Comparison of ENCODE assay signal across 12 cellular contexts in genomic region chr16:4510747-4511426, GRCh38. TPM values are rescaled to one million over a fixed set of nuclear protein-coding genes. Genes with fewer than 3 reads are reported as not detected.
DNase-seq lines count a peak whose midpoint lies in the region; ATAC-seq and TF ChIP-seq lines count a peak whose summit lies in the region.
"Had no signal": no experiment of that assay in that cellular context is flagged by ENCODE, and none has a peak within 500 bp of the region (broad histone marks: within the 10 kb centered on the region; RNA-seq: fewer than 3 reads in every experiment).

No MANE protein-coding gene starts in this region.

- H3K36me3 Mint-ChIP-seq in CD4-positive, CD25-positive, alpha-beta regulatory T cell = peaks cover 33% of the 10 kb centered on the region
- H3K36me3 Mint-ChIP-seq in dendritic cell treated with granulocyte-macrophage colony-stimulating factor and Interleukin-4, amounts not matched to agents 40 ng/mL and 50 ng/mL, for 4 days (ENCODE audit: low read depth) = peaks cover 85% of the 10 kb centered on the region
- H3K36me3 Mint-ChIP-seq in natural killer cell = no peaks in the 10 kb centered on the region

- peaks cover 56% of the 10 kb centered on the region for H3K36me3 ChIP-seq in CD4-positive, CD25-positive, alpha-beta regulatory T cell (ENCODE audit: control insufficient read depth, insufficient read depth, low read length)

- intact Hi-C loops in dendritic cell treated with granulocyte-macrophage colony-stimulating factor and Interleukin-4, amounts not matched to agents 40 ng/mL and 50 ng/mL, for 4 days (cut with micrococcal nuclease) = loop anchor here (10.0 kb wide), 1 partner anchor 154 kb away; no protein-coding TSS in a partner anchor
- intact Hi-C loops in natural killer cell (cut with micrococcal nuclease) = no loop called here

- no peak overlapping the region for H3K4me3 Mint-ChIP-seq in CD4-positive, CD25-positive, alpha-beta regulatory T cell
- peak overlapping the region; percentile 10 for H3K4me3 Mint-ChIP-seq in dendritic cell treated with granulocyte-macrophage colony-stimulating factor and Interleukin-4, amounts not matched to agents 40 ng/mL and 50 ng/mL, for 4 days
- peak overlapping the region; percentile 71 for H3K4me3 Mint-ChIP-seq in natural killer cell
- H3K4me3 Mint-ChIP-seq: CD8-positive, alpha-beta T cell had no signal

- peak overlapping the region in 2 of 3 donors; percentile 67 to 84 for H3K27ac Mint-ChIP-seq in CD4-positive, CD25-positive, alpha-beta regulatory T cell
- peak overlapping the region; percentile 89 for H3K27ac Mint-ChIP-seq in dendritic cell treated with granulocyte-macrophage colony-stimulating factor and Interleukin-4, amounts not matched to agents 40 ng/mL and 50 ng/mL, for 4 days
- peak overlapping the region; percentile 93 to 98 for H3K27ac Mint-ChIP-seq in natural killer cell

- DNase-seq in CD4-positive, CD25-positive, alpha-beta regulatory T cell = no peak
- DNase-seq in HL-60 (ENCODE audit: low read depth in 1 of 2, low spot score in 1 of 2) = peak in 1 of 2 experiments; percentile 68
- DNase-seq in natural killer cell = no peak
- no peak for DNase-seq in cortex of kidney (lab: John Stamatoyannopoulos, UW)
- no peak for DNase-seq in NCI-H128 (lab: John Stamatoyannopoulos, UW; ENCODE audit: unreplicated experiment)
- DNase-seq: activated CD8-positive, alpha-beta memory T cell treated with anti-CD3 and anti-CD28 coated beads, Interleukin-2, amount 50 U/mL, for 48 hours; NCI-H2029; NCI-H748 treated with DMSO at 0.1 percent for 48 hours had no signal

- no peak overlapping the region for H3K27ac ChIP-seq in CD4-positive, CD25-positive, alpha-beta regulatory T cell (ENCODE audit: insufficient read depth, low read length, poor library complexity, severe bottlenecking)
- H3K27ac ChIP-seq in HL-60 (replicated peaks) = peak overlapping the region; percentile 51

- peaks cover 15 to 64% (median 35%) of the 10 kb centered on the region in 4 donors for H3K4me1 Mint-ChIP-seq in CD4-positive, CD25-positive, alpha-beta regulatory T cell
- peaks cover 77% of the 10 kb centered on the region for H3K4me1 Mint-ChIP-seq in dendritic cell treated with granulocyte-macrophage colony-stimulating factor and Interleukin-4, amounts not matched to agents 40 ng/mL and 50 ng/mL, for 4 days (ENCODE audit: low read depth)
- peaks cover 63 to 78% of the 10 kb centered on the region in 2 donors for H3K4me1 Mint-ChIP-seq in natural killer cell

- no peaks in the 10 kb centered on the region for H3K9me3 ChIP-seq in CD4-positive, CD25-positive, alpha-beta regulatory T cell (ENCODE audit: control insufficient read depth in 2 of 2, low read length in 2 of 2)

- H3K27me3 ChIP-seq in CD4-positive, CD25-positive, alpha-beta regulatory T cell (ENCODE audit: control insufficient read depth, insufficient read depth, low read length) = no peaks in the 10 kb centered on the region
- H3K27me3 ChIP-seq in HL-60 (ENCODE audit: insufficient read depth, poor library complexity, severe bottlenecking) = no peaks in the 10 kb centered on the region

- H3K4me3 ChIP-seq in CD4-positive, CD25-positive, alpha-beta regulatory T cell (ENCODE audit: low read depth, low read length) = no peak overlapping the region
- H3K4me3 ChIP-seq in HL-60 (replicated peaks; ENCODE audit: insufficient read depth, low read length) = no peak overlapping the region

- no peaks in the 10 kb centered on the region for H3K27me3 Mint-ChIP-seq in CD4-positive, CD25-positive, alpha-beta regulatory T cell
- H3K27me3 Mint-ChIP-seq in dendritic cell treated with granulocyte-macrophage colony-stimulating factor and Interleukin-4, amounts not matched to agents 40 ng/mL and 50 ng/mL, for 4 days = no peaks in the 10 kb centered on the region
- no peaks in the 10 kb centered on the region for H3K27me3 Mint-ChIP-seq in natural killer cell (ENCODE audit: low read depth in 2 of 2)

- H3K9me3 Mint-ChIP-seq in CD4-positive, CD25-positive, alpha-beta regulatory T cell = peaks cover 0 to 3% (median 0%) of the 10 kb centered on the region in 7 donors
- no peaks in the 10 kb centered on the region for H3K9me3 Mint-ChIP-seq in dendritic cell treated with granulocyte-macrophage colony-stimulating factor and Interleukin-4, amounts not matched to agents 40 ng/mL and 50 ng/mL, for 4 days
- H3K9me3 Mint-ChIP-seq in natural killer cell = no peaks in the 10 kb centered on the region
- H3K9me3 Mint-ChIP-seq: CD8-positive, alpha-beta T cell had no signal

- no peak for ATAC-seq in CD4-positive, CD25-positive, alpha-beta regulatory T cell (ENCODE audit: low read depth in 2 of 2)
- ATAC-seq in natural killer cell = peak in 2 of 3 donors; percentile 29 to 55
- no peak for ATAC-seq in GM19455 (IDR thresholded peaks at IDR 0.05; ENCODE audit: unreplicated experiment)
- no peak for ATAC-seq in SK-N-SH treated with all-trans-retinoic acid at 6 μM for 48 hours
- ATAC-seq: CD8-positive, alpha-beta T cell had no signal

- peaks cover 43% of the 10 kb centered on the region for H3K4me1 ChIP-seq in CD4-positive, CD25-positive, alpha-beta regulatory T cell (ENCODE audit: control insufficient read depth, insufficient read depth, low read length, poor library complexity, severe bottlenecking)

- TF ChIP-seq CTCF in HL-60 (IDR thresholded peaks at IDR 0.05; ENCODE audit: insufficient read depth, low read length) = no peak
- TF ChIP-seq CTCF in natural killer cell (IDR thresholded peaks at IDR 0.05) = no peak

TF ChIP-seq in SK-N-SH treated with all-trans-retinoic acid at 6 μM for 48 hours, 23 proteins besides CTCF, POLR2A, EP300 and RAD21:
- no peak for TF ChIP-seq SNAI2 (CRISPR knock-in tag; IDR thresholded peaks at IDR 0.05)
- TF ChIP-seq ZC3H10 (CRISPR knock-in tag; IDR thresholded peaks at IDR 0.05) = no peak
- no peak for TF ChIP-seq ZFP30 (CRISPR knock-in tag; IDR thresholded peaks at IDR 0.05)
- no peak for TF ChIP-seq PPARA (CRISPR knock-in tag; IDR thresholded peaks at IDR 0.05; ENCODE audit: borderline replicate concordance)
- TF ChIP-seq, protein P1, sequence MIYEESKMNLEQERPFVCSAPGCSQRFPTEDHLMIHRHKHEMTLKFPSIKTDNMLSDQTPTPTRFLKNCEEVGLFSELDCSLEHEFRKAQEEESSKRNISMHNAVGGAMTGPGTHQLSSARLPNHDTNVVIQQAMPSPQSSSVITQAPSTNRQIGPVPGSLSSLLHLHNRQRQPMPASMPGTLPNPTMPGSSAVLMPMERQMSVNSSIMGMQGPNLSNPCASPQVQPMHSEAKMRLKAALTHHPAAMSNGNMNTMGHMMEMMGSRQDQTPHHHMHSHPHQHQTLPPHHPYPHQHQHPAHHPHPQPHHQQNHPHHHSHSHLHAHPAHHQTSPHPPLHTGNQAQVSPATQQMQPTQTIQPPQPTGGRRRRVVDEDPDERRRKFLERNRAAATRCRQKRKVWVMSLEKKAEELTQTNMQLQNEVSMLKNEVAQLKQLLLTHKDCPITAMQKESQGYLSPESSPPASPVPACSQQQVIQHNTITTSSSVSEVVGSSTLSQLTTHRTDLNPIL (CRISPR knock-in tag; IDR thresholded peaks at IDR 0.05; ENCODE audit: low read depth) = no peak
- TF ChIP-seq ZNF70 (CRISPR knock-in tag; IDR thresholded peaks at IDR 0.05) = no peak
TF ChIP-seq in SK-N-SH treated with all-trans-retinoic acid at 6 μM for 48 hours: peak in this region for 0.

RNA-seq across cellular contexts. Expression of gene CDIP1, which starts 27.7 kb away (rescaled TPM):
- 29.8 TPM for total RNA-seq in CD4-positive, CD25-positive, alpha-beta regulatory T cell
- 10 to 100 TPM; 16.4 to 29.6 (median 20.8) TPM for polyA plus RNA-seq in CD4-positive, CD25-positive, alpha-beta regulatory T cell
- 10 to 100 TPM; 35.2 to 49.2 (median 37.9) TPM for total RNA-seq in natural killer cell

RNA-seq across cellular contexts. Expression of gene HMOX2, which starts 34.7 kb away (rescaled TPM):
- total RNA-seq in CD4-positive, CD25-positive, alpha-beta regulatory T cell = 41.2 TPM
- polyA plus RNA-seq in CD4-positive, CD25-positive, alpha-beta regulatory T cell = 100 to 1,000 TPM; 104 to 145 (median 126) TPM
- total RNA-seq in natural killer cell = 100 to 1,000 TPM in 1 of 3 donors, 10 to 100 TPM in 2; 66.0 to 104 (median 77.3) TPM

RNA-seq across cellular contexts. Expression of gene NMRAL1, which starts 36.5 kb away (rescaled TPM):
- total RNA-seq in CD4-positive, CD25-positive, alpha-beta regulatory T cell = 40.7 TPM
- polyA plus RNA-seq in CD4-positive, CD25-positive, alpha-beta regulatory T cell = 10 to 100 TPM; 45.6 to 61.7 (median 51.6) TPM
- 10 to 100 TPM; 66.6 to 71.2 (median 69.8) TPM for total RNA-seq in natural killer cell

RNA-seq across cellular contexts. Expression of gene C16orf96, which starts 45.3 kb away (rescaled TPM):
- 0.17 TPM for total RNA-seq in CD4-positive, CD25-positive, alpha-beta regulatory T cell
- not detected for polyA plus RNA-seq in CD4-positive, CD25-positive, alpha-beta regulatory T cell
- total RNA-seq in natural killer cell = under 1 TPM; 0.35 to 0.61 (median 0.43) TPM

Comparison
In these comparisons a context has a peak if more than half of its experiments do, and no peak if none do; other contexts are left out.
1. ATAC-seq: peak in natural killer cell (2 of 3); none in CD4-positive, CD25-positive, alpha-beta regulatory T cell (0 of 2), GM19455 (single experiment) and SK-N-SH treated with all-trans-retinoic acid at 6 μM for 48 hours (single experiment).
2. H3K4me3 Mint-ChIP-seq: peak in dendritic cell treated with granulocyte-macrophage colony-stimulating factor and Interleukin-4, amounts not matched to agents 40 ng/mL and 50 ng/mL, for 4 days (single experiment) and natural killer cell (single experiment); none in CD4-positive, CD25-positive, alpha-beta regulatory T cell (0 of 4).
3. Peak in every context shown above with its lines, with median percentiles within 50 percentile points of each other: H3K27ac Mint-ChIP-seq.